20 cellular contexts compared by ENCODE assay signal in the genomic region with DNA sequence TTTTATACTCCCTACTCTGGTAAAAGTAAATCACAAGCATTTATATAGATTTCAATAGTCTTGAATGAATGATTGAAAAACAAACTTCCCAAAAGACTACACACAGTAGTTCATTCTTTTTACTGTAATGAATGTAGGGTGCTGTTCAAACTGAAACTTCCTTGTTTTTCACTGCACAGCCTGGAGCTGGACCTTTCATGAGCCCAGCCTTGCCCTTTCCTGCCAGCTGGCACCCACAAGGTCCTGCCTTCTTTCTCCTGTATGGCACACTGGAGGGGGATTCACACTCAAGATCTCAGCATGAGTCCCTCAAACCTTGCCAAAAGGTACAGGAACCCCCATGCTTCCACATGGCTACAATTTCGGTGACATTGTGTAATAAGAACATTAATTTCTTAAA. TPM values are rescaled to one million over a fixed set of nuclear protein-coding genes. Genes with fewer than 3 reads are reported as not detected.
"Had no signal": no experiment of that assay in that cellular context is flagged by ENCODE, and none has a peak within 500 bp of the region (broad histone marks: within the 10 kb centered on the region; RNA-seq: fewer than 3 reads in every experiment).

No MANE protein-coding gene starts in this region.

- H3K27me3 ChIP-seq: esophagus muscularis mucosa, gastroesophageal sphincter, neutrophil, ovary, right atrium auricular region, suprapubic skin, thyroid gland, upper lobe of left lung, vagina had no signal

- H3K4me1 ChIP-seq: right atrium auricular region, suprapubic skin, thyroid gland, upper lobe of left lung, vagina had no signal

- H3K4me3 ChIP-seq: esophagus muscularis mucosa, gastroesophageal sphincter, ovary, right atrium auricular region, suprapubic skin, thyroid gland, upper lobe of left lung, vagina had no signal

- ATAC-seq: gastroesophageal sphincter; naive thymus-derived CD4-positive, alpha-beta T cell; stimulated activated effector memory CD8-positive, alpha-beta T cell treated with anti-CD3 and anti-CD28 coated beads, Interleukin-12 subunit alpha, Interleukin-12 subunit beta, amount 100 ng/mL, for 72 hours; stimulated activated naive CD8-positive, alpha-beta T cell treated with anti-CD3 and anti-CD28 coated beads, Interleukin-15, Interleukin-2, amounts not matched to agents 100 U/mL and 50 U/mL, for 24 hours had no signal

- H3K9me3 Mint-ChIP-seq: naive thymus-derived CD4-positive, alpha-beta T cell; nephron progenitor cell; stimulated activated effector memory CD8-positive, alpha-beta T cell treated with anti-CD3 and anti-CD28 coated beads, Interleukin-12 subunit alpha, Interleukin-12 subunit beta, amount 100 ng/mL, for 72 hours had no signal

- H3K4me3 Mint-ChIP-seq: immature natural killer cell; naive thymus-derived CD4-positive, alpha-beta T cell; nephron progenitor cell; stimulated activated effector memory CD8-positive, alpha-beta T cell treated with anti-CD3 and anti-CD28 coated beads, Interleukin-12 subunit alpha, Interleukin-12 subunit beta, amount 100 ng/mL, for 72 hours had no signal

- H3K36me3 ChIP-seq: neutrophil, ovary, right atrium auricular region, thyroid gland, upper lobe of left lung had no signal

- H3K9me3 ChIP-seq: esophagus muscularis mucosa, gastroesophageal sphincter, neutrophil, ovary, right atrium auricular region, suprapubic skin, thyroid gland, upper lobe of left lung, vagina had no signal

- DNase-seq: cortex of kidney; effector memory CD4-positive, alpha-beta T cell; glutamatergic neuron; immature natural killer cell; naive thymus-derived CD4-positive, alpha-beta T cell; ovary; stimulated activated CD4-positive, alpha-beta T cell treated with anti-CD3 and anti-CD28 coated beads, Interleukin-4, amount 100 ng/mL, for 1 hour; stimulated activated CD8-positive, alpha-beta memory T cell treated with anti-CD3 and anti-CD28 coated beads, Interleukin-4, amount 100 ng/mL, for 48 hours; stimulated activated naive CD8-positive, alpha-beta T cell treated with anti-CD3 and anti-CD28 coated beads, Interleukin-15, Interleukin-2, amounts not matched to agents 100 U/mL and 50 U/mL, for 24 hours; thyroid gland; upper lobe of left lung had no signal

- H3K4me1 Mint-ChIP-seq: immature natural killer cell; naive thymus-derived CD4-positive, alpha-beta T cell; stimulated activated effector memory CD8-positive, alpha-beta T cell treated with anti-CD3 and anti-CD28 coated beads, Interleukin-12 subunit alpha, Interleukin-12 subunit beta, amount 100 ng/mL, for 72 hours had no signal

- H3K27ac Mint-ChIP-seq: immature natural killer cell; naive thymus-derived CD4-positive, alpha-beta T cell; stimulated activated effector memory CD8-positive, alpha-beta T cell treated with anti-CD3 and anti-CD28 coated beads, Interleukin-12 subunit alpha, Interleukin-12 subunit beta, amount 100 ng/mL, for 72 hours had no signal

- H3K36me3 Mint-ChIP-seq: immature natural killer cell; naive thymus-derived CD4-positive, alpha-beta T cell; stimulated activated effector memory CD8-positive, alpha-beta T cell treated with anti-CD3 and anti-CD28 coated beads, Interleukin-12 subunit alpha, Interleukin-12 subunit beta, amount 100 ng/mL, for 72 hours had no signal

- H3K27ac ChIP-seq: epithelial cell of prostate, neutrophil, ovary, right atrium auricular region, suprapubic skin, thyroid gland, upper lobe of left lung, vagina had no signal

RNA-seq across cellular contexts. Expression of a gene that starts 50.9 kb away (rescaled TPM):
- polyA plus RNA-seq: immature natural killer cell; naive thymus-derived CD4-positive, alpha-beta T cell had no signal
